In the genomic region with DNA sequence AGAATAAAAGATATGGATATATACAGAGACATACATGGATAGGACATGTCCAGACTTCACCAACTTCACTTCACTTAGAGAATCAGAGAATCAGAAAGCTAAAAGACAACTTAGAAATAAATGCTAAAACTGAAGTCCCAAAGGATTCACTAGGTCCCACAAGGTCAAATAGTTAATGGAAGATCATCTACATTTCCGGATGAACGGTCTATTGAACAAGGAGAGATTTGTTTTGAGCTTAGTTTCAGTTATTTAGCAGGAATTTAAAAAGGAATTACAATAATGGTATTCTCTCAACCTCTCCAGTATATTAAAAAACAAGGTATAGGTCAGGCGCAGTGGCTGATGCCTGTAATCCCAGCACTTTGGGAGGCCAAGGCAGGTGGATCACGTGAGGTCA, we compare ENCODE assay signal across 34 cellular contexts.
"Had no signal": no experiment of that assay in that cellular context is flagged by ENCODE, and none has a peak within 500 bp of the region (broad histone marks: within the 10 kb centered on the region; RNA-seq: fewer than 3 reads in every experiment).

No MANE protein-coding gene starts in this region.

- H3K27ac ChIP-seq: adrenal gland, body of pancreas, breast epithelium, Peyer's patch, VCaP had no signal

- H3K27me3 Mint-ChIP-seq: activated B cell treated with CpG ODN at 0.5 μM for 24 hours; activated CD4-positive, alpha-beta memory T cell treated with anti-CD3 and anti-CD28 coated beads, Interleukin-2, amount 10 ng/mL, durations not matched to agents 7 days and 5 days; activated CD8-positive, alpha-beta memory T cell treated with anti-CD3 and anti-CD28 coated beads, Interleukin-2, amount 10 ng/mL, durations not matched to agents 7 days and 5 days had no signal

- H3K4me1 ChIP-seq: Peyer's patch had no signal

- ATAC-seq: activated CD8-positive, alpha-beta memory T cell treated with anti-CD3 and anti-CD28 coated beads, Interleukin-2, amount 10 ng/mL, durations not matched to agents 7 days and 5 days; activated naive CD4-positive, alpha-beta T cell treated with anti-CD3 and anti-CD28 coated beads, Interleukin-2, amount 50 U/mL, for 72 hours; body of pancreas; PC-3 had no signal

- H3K9me3 Mint-ChIP-seq: activated B cell treated with CpG ODN at 0.5 μM for 24 hours; activated CD4-positive, alpha-beta memory T cell treated with anti-CD3 and anti-CD28 coated beads, Interleukin-2, amount 10 ng/mL, durations not matched to agents 7 days and 5 days; activated T-helper 2 cell treated with anti-CD3 and anti-CD28 coated beads, Interferon-gamma antibody, Interleukin-2, Interleukin-4, amounts not matched to agents 10 μg/mL and 5 μg/mL and 100 μg/mL, durations not matched to agents 14 hours and 24 hours and 36 hours had no signal

- H3K4me3 Mint-ChIP-seq: activated B cell treated with CpG ODN at 0.5 μM for 24 hours; activated CD4-positive, alpha-beta memory T cell treated with anti-CD3 and anti-CD28 coated beads, Interleukin-2, amount 10 ng/mL, durations not matched to agents 7 days and 5 days; activated CD8-positive, alpha-beta memory T cell treated with anti-CD3 and anti-CD28 coated beads, Interleukin-2, amount 10 ng/mL, durations not matched to agents 7 days and 5 days had no signal

- H3K27ac Mint-ChIP-seq: activated B cell treated with CpG ODN at 0.5 μM for 24 hours; activated CD4-positive, alpha-beta memory T cell treated with anti-CD3 and anti-CD28 coated beads, Interleukin-2, amount 10 ng/mL, durations not matched to agents 7 days and 5 days; activated CD8-positive, alpha-beta memory T cell treated with anti-CD3 and anti-CD28 coated beads, Interleukin-2, amount 10 ng/mL, durations not matched to agents 7 days and 5 days; activated T-helper 2 cell treated with anti-CD3 and anti-CD28 coated beads, Interferon-gamma antibody, Interleukin-2, Interleukin-4, amounts not matched to agents 10 μg/mL and 5 μg/mL and 100 μg/mL, durations not matched to agents 14 hours and 24 hours and 36 hours had no signal

- H3K36me3 ChIP-seq: adrenal gland, breast epithelium, MG63 had no signal

- H3K9me3 ChIP-seq: adrenal gland, body of pancreas, breast epithelium, MG63, Peyer's patch had no signal

- DNase-seq: activated B cell treated with CpG ODN at 0.5 μM for 24 hours; activated CD4-positive, alpha-beta memory T cell treated with anti-CD3 and anti-CD28 coated beads, Interleukin-2, amount 10 ng/mL, durations not matched to agents 7 days and 5 days; activated CD4-positive, alpha-beta T cell treated with anti-CD3 and anti-CD28 coated beads for 4 hours; activated CD4-positive, CD25-positive, alpha-beta regulatory T cell treated with anti-CD3 and anti-CD28 coated beads, Interleukin-2, amount 50 U/mL, for 72 hours; activated CD8-positive, alpha-beta memory T cell treated with anti-CD3 and anti-CD28 coated beads for 24 hours; activated CD8-positive, alpha-beta memory T cell treated with anti-CD3 and anti-CD28 coated beads, Interleukin-2, amount 10 ng/mL, durations not matched to agents 7 days and 5 days; activated CD8-positive, alpha-beta memory T cell treated with anti-CD3 and anti-CD28 coated beads, Interleukin-2, amount 50 U/mL, for 48 hours; activated gamma-delta T cell; activated naive CD4-positive, alpha-beta T cell treated with Interleukin-2 at 50 U/mL for 16 hours; adrenal gland; body of pancreas; Kasumi-1; KG1; MG63; NCI-H1092 treated with DMSO at 0.1 percent for 48 hours; NCI-H1417; NCI-H146; NCI-H187; NCI-H2029 treated with DMSO at 0.1 percent for 48 hours; NCI-H2107; NCI-H226; NCI-H524 treated with DMSO at 0.1 percent for 48 hours; PC-3; Peyer's patch; RPMI8226; SHP77 treated with DMSO at 0.1 percent for 48 hours; SW 1271; T-helper 1 cell; T-helper 2 cell; T-helper 9 cell had no signal

- H3K4me3 ChIP-seq: adrenal gland, body of pancreas, breast epithelium, MG63, Peyer's patch had no signal

- H3K27me3 ChIP-seq: adrenal gland, body of pancreas, breast epithelium, MG63, Peyer's patch had no signal
